ENCODE assay signal across 9 cellular contexts in genomic region chr10:118594392-118595063, GRCh38. TPM values are rescaled to one million over a fixed set of nuclear protein-coding genes. Genes with fewer than 3 reads are reported as not detected.
A peak's percentile ranks its signal among the peaks of the same experiment; 100 is the strongest.
DNase-seq lines count a peak whose midpoint lies in the region; ATAC-seq and TF ChIP-seq lines count a peak whose summit lies in the region.
"Had no signal": no experiment of that assay in that cellular context is flagged by ENCODE, and none has a peak within 500 bp of the region (broad histone marks: within the 10 kb centered on the region; RNA-seq: fewer than 3 reads in every experiment).

No MANE protein-coding gene starts in this region.

- H3K36me3 ChIP-seq in HCT116 (ENCODE audit: control insufficient read depth in 1 of 2, insufficient read depth in 2 of 2, low read length in 2 of 2) = no peaks in the 10 kb centered on the region

- POLR2A ChIA-PET in HCT116 (lab: Charles Lee) = no interaction called here

- H3K4me1 ChIP-seq in HCT116 (ENCODE audit: control insufficient read depth in 1 of 2, insufficient read depth in 2 of 2, low read length in 2 of 2) (no peaks in the 10 kb centered on the region), foreskin keratinocyte (no peaks in the 10 kb centered on the region)

- DNase-seq in HCT116 (ENCODE audit: low read depth, low spot score) = no peak
- DNase-seq in activated CD8-positive, alpha-beta memory T cell treated with anti-CD3 and anti-CD28 coated beads, Interleukin-2, amount 50 U/mL, for 4 hours = peak; percentile 39
- peak in 1 of 2 donors; percentile 33 for DNase-seq in foreskin keratinocyte
- DNase-seq in posterior cingulate gyrus = peak in 7 of 10 donors; percentile 23 to 90 (median 39)
- DNase-seq in AML-193 (lab: John Stamatoyannopoulos, UW) = no peak
- DNase-seq in HPDE6-E6E7 (ENCODE audit: extremely low spot score) = no peak
- no peak for DNase-seq in cortex of kidney (lab: John Stamatoyannopoulos, UW)

- no peak overlapping the region for H3K9ac ChIP-seq in HCT116 (ENCODE audit: low read length)
- H3K9ac ChIP-seq: KMS-11 had no signal

- TF ChIP-seq RAD21 in HCT116 (IDR thresholded peaks at IDR 0.05; ENCODE audit: low read depth) = peak; percentile 48

- H2AFZ ChIP-seq in HCT116 (ENCODE audit: low read depth, low read length, poor library complexity, severe bottlenecking) = no peak overlapping the region

- TF ChIP-seq POLR2A in HCT116 (IDR thresholded peaks at IDR 0.05; ENCODE audit: borderline replicate concordance, extremely low read depth, insufficient read depth, insufficient read length) = no peak

- H3K79me2 ChIP-seq in HCT116 (ENCODE audit: insufficient read depth, low read length) = no peaks in the 10 kb centered on the region

- CTCF ChIA-PET in HCT116 (lab: Charles Lee) = interaction anchor here (0.7 to 2.4 kb wide), 5 partner anchors 11 to 206 kb away, joined by 3 to 21 read pairs (median 4); no protein-coding TSS in a partner anchor

- H3K27me3 ChIP-seq in HCT116 (ENCODE audit: insufficient read depth, low read length) = peaks cover 56% of the 10 kb centered on the region
- H3K27me3 ChIP-seq in foreskin keratinocyte = peaks cover 93% of the 10 kb centered on the region

- no peak overlapping the region for H3K4me2 ChIP-seq in HCT116 (ENCODE audit: low read length)
- H3K4me2 ChIP-seq: KMS-11 had no signal

- H3K27ac ChIP-seq in HCT116 (ENCODE audit: low read depth, low read length) (no peak overlapping the region), foreskin keratinocyte (no peak overlapping the region)
- H3K27ac ChIP-seq: KMS-11 had no signal

- intact Hi-C loops in HCT116 (cut with micrococcal nuclease) (loop anchor here (1.0 to 10.0 kb wide), 2 partner anchors 127 to 210 kb away; no protein-coding TSS in a partner anchor), posterior cingulate gyrus (cut with DNase I) (no loop called here)

- no peaks in the 10 kb centered on the region for H4K20me1 ChIP-seq in HCT116 (ENCODE audit: insufficient read depth)

- H3K4me3 ChIP-seq in HCT116 (replicated peaks in 1 of 2; ENCODE audit: low read depth in 1 of 2, low read length in 2 of 2) = no peak overlapping the region

- TF ChIP-seq CTCF in HCT116 (IDR thresholded peaks at IDR 0.05 in 2 of 3, conservative IDR thresholded peaks at IDR 0.05 in 1 of 3; ENCODE audit: borderline replicate concordance in 1 of 3, insufficient read depth in 1 of 3, low read depth in 2 of 3, low read length in 2 of 3) (peak; percentile 32 to 60 (median 59); a peak in 5 of 6 replicates), foreskin keratinocyte (conservative IDR thresholded peaks at IDR 0.05) (peak; percentile 50)

- no peaks in the 10 kb centered on the region for H3K9me2 ChIP-seq in HCT116 (ENCODE audit: insufficient read depth)

- BruUV-seq in HCT116 (replicated peaks; lab: Mats Ljungman, UMichigan) = no TSS peak

- RAD21 ChIA-PET in HCT116 (lab: Charles Lee; ENCODE audit: low non-redundant PET in 1 of 2, low total read pairs in 2 of 2, uncharacterized antibody in 2 of 2, unreplicated experiment in 2 of 2) = no interaction called here

- ATAC-seq in HCT116 (peak; percentile 81), foreskin keratinocyte (peak; percentile 89), HG03469 (IDR thresholded peaks at IDR 0.05; ENCODE audit: unreplicated experiment) (no peak)

- H3K9me3 ChIP-seq in HCT116 (ENCODE audit: control insufficient read depth in 1 of 2, insufficient read depth in 1 of 2, low read depth in 1 of 2, low read length in 2 of 2) = no peaks in the 10 kb centered on the region

TF ChIP-seq in HCT116, 20 proteins besides CTCF, POLR2A, EP300 and RAD21:
- TF ChIP-seq YY1 (IDR thresholded peaks at IDR 0.05; ENCODE audit: extremely low read depth, insufficient replicate concordance, low read depth, low read length) = no peak
- TF ChIP-seq SP1 (IDR thresholded peaks at IDR 0.05; ENCODE audit: low read depth) = no peak
- no peak for TF ChIP-seq EGR1 (IDR thresholded peaks at IDR 0.05; ENCODE audit: low read depth)
- TF ChIP-seq ATF3 (IDR thresholded peaks at IDR 0.05) = no peak
- peak; percentile 71 for TF ChIP-seq REST (IDR thresholded peaks at IDR 0.05; ENCODE audit: low read depth)
- no peak for TF ChIP-seq SRF (IDR thresholded peaks at IDR 0.05; ENCODE audit: low read depth)

RNA-seq across cellular contexts. Expression of gene PRLHR, which starts 0.9 kb away (rescaled TPM):
- total RNA-seq in HCT116 (2021; ENCODE audit: unreplicated experiment) (not detected), foreskin keratinocyte (not detected in 2 replicates)
- polyA plus RNA-seq in HCT116 (2012) = not detected in 2 replicates
- polyA plus RNA-seq in foreskin keratinocyte = not detected in 2 replicates

Comparison
In these comparisons a context has a peak if more than half of its experiments do, and no peak if none do; other contexts are left out.
1. DNase-seq: peak in activated CD8-positive, alpha-beta memory T cell treated with anti-CD3 and anti-CD28 coated beads, Interleukin-2, amount 50 U/mL, for 4 hours (single experiment) and posterior cingulate gyrus (7 of 10); none in HCT116 (single experiment), AML-193 (0 of 2), HPDE6-E6E7 (single experiment) and cortex of kidney (single experiment).